In the genomic region with DNA sequence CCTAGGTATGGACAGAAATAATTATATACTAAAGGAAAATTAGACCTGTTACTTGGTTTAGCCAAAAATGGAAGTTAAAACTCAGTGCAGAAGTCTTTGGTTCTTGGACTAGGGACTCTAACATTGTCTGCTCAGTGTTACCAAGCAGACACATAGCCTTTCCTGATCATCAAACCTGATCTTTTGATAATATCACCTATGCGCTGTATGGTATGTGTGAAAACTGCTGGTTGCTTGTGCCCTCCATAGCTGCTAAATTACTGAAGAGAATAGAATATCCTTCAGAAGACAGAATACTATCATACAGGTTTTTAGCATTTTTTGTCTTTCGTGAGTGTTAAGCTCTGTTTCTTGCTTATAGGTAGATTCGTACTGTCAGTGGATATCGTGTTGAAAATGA, we compare ENCODE assay signal across 17 cellular contexts.
"Had no signal": no experiment of that assay in that cellular context is flagged by ENCODE, and none has a peak within 500 bp of the region (broad histone marks: within the 10 kb centered on the region; RNA-seq: fewer than 3 reads in every experiment).

No MANE protein-coding gene starts in this region.

- H3K27me3 Mint-ChIP-seq: activated B cell treated with CpG ODN at 0.5 μM for 24 hours, memory B cell had no signal

- ATAC-seq: foreskin keratinocyte, heart left ventricle, left lung, pancreas had no signal

- H3K27ac Mint-ChIP-seq: activated B cell treated with CpG ODN at 0.5 μM for 24 hours; activated CD4-positive, alpha-beta T cell treated with anti-CD3 and anti-CD28 coated beads, Interleukin-2, amount 10 ng/mL, durations not matched to agents 7 days and 5 days; activated T-helper 2 cell treated with anti-CD3 and anti-CD28 coated beads, Interferon-gamma antibody, Interleukin-2, Interleukin-4, amounts not matched to agents 10 μg/mL and 5 μg/mL and 100 μg/mL, durations not matched to agents 14 hours and 24 hours and 36 hours; memory B cell; T-helper 1 cell treated with Interleukin-12 subunit alpha and Interleukin-12 subunit beta and Interleukin-4 antibody, amounts not matched to agents 30 μg/mL and 1 μg/mL, for 36 hours had no signal

- H3K27me3 ChIP-seq: foreskin keratinocyte, heart left ventricle, left lung, pancreas, thyroid gland, vagina had no signal

- H3K4me1 ChIP-seq: left lung had no signal

- H3K4me3 Mint-ChIP-seq: activated B cell treated with CpG ODN at 0.5 μM for 24 hours; activated CD4-positive, alpha-beta T cell treated with anti-CD3 and anti-CD28 coated beads, Interleukin-2, amount 10 ng/mL, durations not matched to agents 7 days and 5 days; brain; memory B cell; T-helper 1 cell treated with Interleukin-12 subunit alpha and Interleukin-12 subunit beta and Interleukin-4 antibody, amounts not matched to agents 30 μg/mL and 1 μg/mL, for 36 hours had no signal

- H3K36me3 ChIP-seq: heart left ventricle, left lung, pancreas, thyroid gland, vagina had no signal

- DNase-seq: activated B cell treated with CpG ODN at 0.5 μM for 24 hours; activated CD4-positive, alpha-beta T cell treated with anti-CD3 and anti-CD28 coated beads, Interleukin-2, amount 10 ng/mL, durations not matched to agents 7 days and 5 days; activated naive CD4-positive, alpha-beta T cell treated with anti-CD3 and anti-CD28 coated beads, Interleukin-2, amount 50 U/mL, for 16 hours; activated T-cell treated with anti-CD3 and anti-CD28 coated beads for 4 hours; foreskin keratinocyte; heart left ventricle; left lung; pancreas; small intestine; thyroid gland had no signal

- H3K9me3 Mint-ChIP-seq: activated B cell treated with CpG ODN at 0.5 μM for 24 hours; activated T-helper 2 cell treated with anti-CD3 and anti-CD28 coated beads, Interferon-gamma antibody, Interleukin-2, Interleukin-4, amounts not matched to agents 10 μg/mL and 5 μg/mL and 100 μg/mL, durations not matched to agents 14 hours and 24 hours and 36 hours; memory B cell; T-helper 1 cell treated with Interleukin-12 subunit alpha and Interleukin-12 subunit beta and Interleukin-4 antibody, amounts not matched to agents 30 μg/mL and 1 μg/mL, for 36 hours had no signal

- H3K27ac ChIP-seq: foreskin keratinocyte, left lung, pancreas, thyroid gland, vagina had no signal

- FAIRE-seq: endothelial cell of umbilical vein, keratinocyte, pancreas, small intestine had no signal

- H3K36me3 Mint-ChIP-seq: memory B cell had no signal

- H3K4me3 ChIP-seq: left lung, pancreas, thyroid gland, vagina had no signal

- H3K9me3 ChIP-seq: heart left ventricle, left lung, pancreas, thyroid gland, vagina had no signal
